In the genomic region with DNA sequence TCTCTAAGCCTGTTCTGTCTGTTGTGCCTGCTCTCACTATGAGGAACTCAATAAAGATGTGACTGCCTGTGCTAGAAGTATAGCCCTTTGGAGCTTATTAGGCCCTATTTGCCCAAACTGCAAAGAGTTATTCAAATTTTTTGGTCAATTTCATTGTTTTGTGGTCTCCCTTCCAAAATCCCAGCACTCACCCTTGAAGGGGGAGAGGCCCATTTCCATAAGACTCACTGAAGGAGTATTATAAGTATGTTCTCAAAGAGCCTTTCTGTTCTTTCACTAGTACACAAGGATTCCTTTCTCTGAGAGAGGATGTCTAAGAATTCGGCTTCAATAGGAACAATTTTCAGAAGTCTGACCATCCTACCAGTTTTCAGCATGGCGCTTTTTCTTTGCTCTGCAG, we compare ENCODE assay signal across 18 cellular contexts.
"Had no signal": no experiment of that assay in that cellular context is flagged by ENCODE, and none has a peak within 500 bp of the region (broad histone marks: within the 10 kb centered on the region; RNA-seq: fewer than 3 reads in every experiment).

No MANE protein-coding gene starts in this region.

- H3K36me3 ChIP-seq: colonic mucosa, heart right ventricle, left ventricle myocardium inferior, lower lobe of right lung, neutrophil, right atrium auricular region, sigmoid colon, stomach had no signal

- H3K27me3 ChIP-seq: colonic mucosa, heart right ventricle, neutrophil, right atrium auricular region, sigmoid colon, stomach had no signal

- H3K4me1 ChIP-seq: colonic mucosa, heart right ventricle, left ventricle myocardium inferior, lower lobe of right lung, right atrium auricular region, sigmoid colon, stomach had no signal

- H3K9me3 ChIP-seq: colonic mucosa, lower lobe of right lung, neutrophil, right atrium auricular region, sigmoid colon had no signal

- H3K4me3 ChIP-seq: colonic mucosa, heart right ventricle, left ventricle myocardium inferior, lower lobe of right lung, right atrium auricular region, sigmoid colon, skin epidermis, stomach had no signal

- H3K27ac ChIP-seq: colonic mucosa, heart right ventricle, left ventricle myocardium inferior, lower lobe of right lung, neutrophil, right atrium auricular region, sigmoid colon, skin epidermis, stomach had no signal

- ATAC-seq: heart right ventricle, lower lobe of right lung had no signal

- DNase-seq: colonic mucosa; dermis blood vessel endothelial cell; endodermal cell; heart right ventricle; hypothalamus; left ventricle myocardium inferior; lower lobe of right lung; mesenchymal stem cell; naive B cell; sigmoid colon; stimulated activated CD4-positive, alpha-beta T cell treated with anti-CD3 and anti-CD28 coated beads, Interleukin-12 subunit alpha, Interleukin-12 subunit beta, amount 100 ng/mL, for 4 hours; stimulated activated naive CD4-positive, alpha-beta T cell; stomach; substantia nigra; trophoblast cell had no signal
